In genomic region chr1:56712150-56712549, GRCh38 we compare ENCODE assay signal across 20 cellular contexts.
DNase-seq lines count a peak whose midpoint lies in the region; ATAC-seq and TF ChIP-seq lines count a peak whose summit lies in the region.
"Had no signal": no experiment of that assay in that cellular context is flagged by ENCODE, and none has a peak within 500 bp of the region (broad histone marks: within the 10 kb centered on the region; RNA-seq: fewer than 3 reads in every experiment).

No MANE protein-coding gene starts in this region.

- no peaks in the 10 kb centered on the region for H3K9me3 ChIP-seq in SK-N-SH
- H3K9me3 ChIP-seq: A549, Caco-2 had no signal

- no peak overlapping the region for H3K4me3 ChIP-seq in SK-N-SH (ENCODE audit: low read depth in 2 of 2, low read length in 1 of 2)
- H3K4me3 ChIP-seq: A549, GM12878 had no signal

- H3K4me1 ChIP-seq in SK-N-SH (ENCODE audit: control insufficient read depth in 1 of 2, insufficient read depth in 2 of 2, low read depth in 1 of 2, low read length in 1 of 2): peaks cover 0 to 17% of the 10 kb centered on the region in 2 experiments; a peak in 3 of 4 replicates

- TF ChIP-seq CTCF in SK-N-SH (IDR thresholded peaks at IDR 0.05): no peak
- TF ChIP-seq CTCF in chondrocyte (IDR thresholded peaks at IDR 0.05): no peak
- TF ChIP-seq CTCF in osteocyte (IDR thresholded peaks at IDR 0.05): no peak

- no peaks in the 10 kb centered on the region for H3K79me2 ChIP-seq in SK-N-SH (ENCODE audit: insufficient read depth)

- H3K27me3 ChIP-seq in SK-N-SH (ENCODE audit: insufficient read depth): no peaks in the 10 kb centered on the region

- 0 out of 4 replicates have a peak overlapping the region, but pooled peaks of 1 of the 2 experiments have one; percentile 57 for H3K27ac ChIP-seq in SK-N-SH (ENCODE audit: low read depth in 2 of 2, low read length in 1 of 2)
- H3K27ac ChIP-seq: 22Rv1, A549, C4-2B had no signal

- no peak overlapping the region for H3K4me2 ChIP-seq in SK-N-SH
- H3K4me2 ChIP-seq: A549 had no signal

- no peak overlapping the region for H3K9ac ChIP-seq in SK-N-SH

- H4K20me1 ChIP-seq in SK-N-SH (ENCODE audit: insufficient read depth): no peaks in the 10 kb centered on the region

- H3K27me3 Mint-ChIP-seq in chondrocyte (ENCODE audit: low read depth) (no peaks in the 10 kb centered on the region), osteocyte (ENCODE audit: unreplicated experiment) (no peaks in the 10 kb centered on the region)
- H3K27me3 Mint-ChIP-seq in activated CD8-positive, alpha-beta T cell treated with anti-CD3 and anti-CD28 coated beads, Interleukin-2, amount 10 ng/mL, durations not matched to agents 7 days and 5 days (ENCODE audit: low read depth): peaks cover 2% of the 10 kb centered on the region

- H2AFZ ChIP-seq in SK-N-SH (ENCODE audit: low read depth): 0 out of 2 replicates have a peak overlapping the region, but pooled peaks have one; percentile 20

- H3K9me2 ChIP-seq in SK-N-SH: no peaks in the 10 kb centered on the region

- no peak for TF ChIP-seq EP300 in SK-N-SH (IDR thresholded peaks at IDR 0.05; ENCODE audit: borderline replicate concordance in 1 of 2, low read depth in 1 of 2, low read length in 1 of 2)

- POLR2A ChIA-PET in SK-N-SH (lab: Yijun Ruan, JAX): no interaction called here
- POLR2A ChIA-PET in activated CD8-positive, alpha-beta T cell treated with anti-CD3 and anti-CD28 coated beads, Interleukin-2, amount 10 ng/mL, durations not matched to agents 7 days and 5 days (lab: Charles Lee): no interaction called here

- DNase-seq in NCI-H1092 treated with DMSO at 0.1 percent for 48 hours (lab: John Stamatoyannopoulos, UW) (peak; percentile 4), NCI-H1092 (lab: John Stamatoyannopoulos, UW) (no peak), SK-N-SH (no peak), chondrocyte (ENCODE audit: low spot score) (no peak), osteocyte (ENCODE audit: extremely low spot score, unreplicated experiment) (no peak), dermis blood vessel endothelial cell (no peak)
- DNase-seq in activated CD8-positive, alpha-beta T cell treated with anti-CD3 and anti-CD28 coated beads, Interleukin-2, amount 10 ng/mL, durations not matched to agents 7 days and 5 days: no peak
- DNase-seq: AML-193; Caco-2; CD4-positive, alpha-beta T cell; DND-41; EL; GOT3; H7 had no signal

- CTCF ChIA-PET in SK-N-SH (lab: Yijun Ruan, JAX): interaction anchor here (1.7 to 1.9 kb wide), 2 partner anchors 1434 to 1690 kb away, joined by 3 to 6 read pairs; no protein-coding TSS in a partner anchor
- CTCF ChIA-PET in activated CD8-positive, alpha-beta T cell treated with anti-CD3 and anti-CD28 coated beads, Interleukin-2, amount 10 ng/mL, durations not matched to agents 7 days and 5 days (lab: Charles Lee): no interaction called here

- H3K9me3 Mint-ChIP-seq in chondrocyte (ENCODE audit: low read depth): no peaks in the 10 kb centered on the region
- no peaks in the 10 kb centered on the region for H3K9me3 Mint-ChIP-seq in osteocyte (ENCODE audit: unreplicated experiment)
- H3K9me3 Mint-ChIP-seq in activated CD8-positive, alpha-beta T cell treated with anti-CD3 and anti-CD28 coated beads, Interleukin-2, amount 10 ng/mL, durations not matched to agents 7 days and 5 days (ENCODE audit: insufficient read depth): no peaks in the 10 kb centered on the region
- H3K9me3 Mint-ChIP-seq: CD4-positive, alpha-beta T cell had no signal

- H3K27ac Mint-ChIP-seq in chondrocyte (ENCODE audit: unreplicated experiment): peak overlapping the region; percentile 57
- H3K27ac Mint-ChIP-seq in osteocyte (ENCODE audit: unreplicated experiment): peak overlapping the region; percentile 48
- H3K27ac Mint-ChIP-seq in activated CD8-positive, alpha-beta T cell treated with anti-CD3 and anti-CD28 coated beads, Interleukin-2, amount 10 ng/mL, durations not matched to agents 7 days and 5 days: no peak overlapping the region
- H3K27ac Mint-ChIP-seq: CD4-positive, alpha-beta T cell had no signal

- 100% methylated on average over 1 of the region's 1 CpG for WGBS in SK-N-SH (ENCODE audit: low lambda C conversion rate)

- H3K36me3 ChIP-seq in SK-N-SH (replicated peaks in 1 of 2; ENCODE audit: control insufficient read depth in 1 of 2, insufficient read depth in 2 of 2, low read length in 1 of 2): peaks cover 0 to 12% of the 10 kb centered on the region in 2 experiments

- H3K4me1 Mint-ChIP-seq in chondrocyte (ENCODE audit: low read depth) (peaks cover 36% of the 10 kb centered on the region), osteocyte (ENCODE audit: unreplicated experiment) (peaks cover 31% of the 10 kb centered on the region)
- H3K4me1 Mint-ChIP-seq in activated CD8-positive, alpha-beta T cell treated with anti-CD3 and anti-CD28 coated beads, Interleukin-2, amount 10 ng/mL, durations not matched to agents 7 days and 5 days (ENCODE audit: low read depth): no peaks in the 10 kb centered on the region

- peaks cover 9% of the 10 kb centered on the region for H3F3A ChIP-seq in SK-N-SH (replicated peaks; ENCODE audit: insufficient read depth)

- TF ChIP-seq RAD21 in SK-N-SH (IDR thresholded peaks at IDR 0.05; ENCODE audit: low read length): no peak

- H3K4me3 Mint-ChIP-seq in chondrocyte (ENCODE audit: unreplicated experiment) (no peak overlapping the region), osteocyte (ENCODE audit: unreplicated experiment) (no peak overlapping the region)
- H3K4me3 Mint-ChIP-seq in activated CD8-positive, alpha-beta T cell treated with anti-CD3 and anti-CD28 coated beads, Interleukin-2, amount 10 ng/mL, durations not matched to agents 7 days and 5 days: no peak overlapping the region
- H3K4me3 Mint-ChIP-seq: CD4-positive, alpha-beta T cell had no signal

- ATAC-seq in SK-N-SH treated with all-trans-retinoic acid at 6 μM for 48 hours: no peak
- no peak for ATAC-seq in activated CD8-positive, alpha-beta T cell treated with anti-CD3 and anti-CD28 coated beads, Interleukin-2, amount 10 ng/mL, durations not matched to agents 7 days and 5 days
- ATAC-seq: A549, GM12878, HCT116 had no signal

- peaks cover 2% of the 10 kb centered on the region for H3K36me3 Mint-ChIP-seq in chondrocyte (ENCODE audit: low read depth)
- H3K36me3 Mint-ChIP-seq in osteocyte (ENCODE audit: unreplicated experiment): peaks cover 5% of the 10 kb centered on the region
- H3K36me3 Mint-ChIP-seq in activated CD8-positive, alpha-beta T cell treated with anti-CD3 and anti-CD28 coated beads, Interleukin-2, amount 10 ng/mL, durations not matched to agents 7 days and 5 days (ENCODE audit: low read depth): no peaks in the 10 kb centered on the region

TF ChIP-seq in SK-N-SH, 30 proteins besides CTCF, POLR2A, EP300 and RAD21 (continues in another document):
- TF ChIP-seq ZBTB33 (IDR thresholded peaks at IDR 0.05; ENCODE audit: borderline replicate concordance, low read depth) (no peak), GATA2 (CRISPR knock-in tag; IDR thresholded peaks at IDR 0.05) (no peak), FOXM1 (IDR thresholded peaks at IDR 0.05; ENCODE audit: low read depth) (no peak), EZH2phosphoT487 (IDR thresholded peaks at IDR 0.05; ENCODE audit: borderline replicate concordance, low read depth) (no peak), MXI1 (IDR thresholded peaks at IDR 0.05; ENCODE audit: low read depth, low read length) (no peak), TCF12 (IDR thresholded peaks at IDR 0.05) (no peak), FOXJ3 (CRISPR knock-in tag; IDR thresholded peaks at IDR 0.05) (no peak)

TF ChIP-seq in SK-N-SH treated with all-trans-retinoic acid at 6 μM for 48 hours, 23 proteins besides CTCF, POLR2A, EP300 and RAD21:
- TF ChIP-seq TCF4 (CRISPR knock-in tag; IDR thresholded peaks at IDR 0.05; ENCODE audit: borderline replicate concordance): no peak
- no peak for TF ChIP-seq OSR1 (CRISPR knock-in tag; IDR thresholded peaks at IDR 0.05)
- no peak for TF ChIP-seq ESRRG (CRISPR knock-in tag; IDR thresholded peaks at IDR 0.05)
- TF ChIP-seq ISL1 (CRISPR knock-in tag; IDR thresholded peaks at IDR 0.05): no peak
- TF ChIP-seq TSHZ2 (CRISPR knock-in tag; IDR thresholded peaks at IDR 0.05): no peak
- no peak for TF ChIP-seq TOX (CRISPR knock-in tag; IDR thresholded peaks at IDR 0.05; ENCODE audit: borderline replicate concordance)
